ENCODE assay signal across 18 cellular contexts in genomic region chr20:37375227-37375626, GRCh38. TPM values are rescaled to one million over a fixed set of nuclear protein-coding genes. Genes with fewer than 3 reads are reported as not detected.
A peak's percentile ranks its signal among the peaks of the same experiment; 100 is the strongest.
DNase-seq lines count a peak whose midpoint lies in the region; ATAC-seq and TF ChIP-seq lines count a peak whose summit lies in the region.
"Had no signal": no experiment of that assay in that cellular context is flagged by ENCODE, and none has a peak within 500 bp of the region (broad histone marks: within the 10 kb centered on the region; RNA-seq: fewer than 3 reads in every experiment).

No MANE protein-coding gene starts in this region.

- H3K4me1 Mint-ChIP-seq in natural killer cell treated with Interleukin-12 subunit alpha and Interleukin-12 subunit beta and Interleukin-15 and Interleukin-18, amount 100 ng/mL, for 72 hours (ENCODE audit: low read depth in 2 of 2), result peaks cover 4 to 10% of the 10 kb centered on the region in 2 donors

- intact Hi-C loops in upper lobe of right lung (cut with DNase I), result no loop called here

- H3K4me3 ChIP-seq in upper lobe of right lung, result no peak overlapping the region
- H3K4me3 ChIP-seq: BLaER1 treated with 17β-estradiol and CSF1 and Interleukin-3, amounts not matched to agents 10 nM and 100 nM; K562; right atrium auricular region had no signal

- H3K27me3 ChIP-seq in upper lobe of right lung, result no peaks in the 10 kb centered on the region
- H3K27me3 ChIP-seq: BLaER1 treated with 17β-estradiol and CSF1 and Interleukin-3, amounts not matched to agents 10 nM and 100 nM; neutrophil; right atrium auricular region had no signal

- no peaks in the 10 kb centered on the region for H3K36me3 Mint-ChIP-seq in natural killer cell treated with Interleukin-12 subunit alpha and Interleukin-12 subunit beta and Interleukin-15 and Interleukin-18, amount 100 ng/mL, for 72 hours

- TF ChIP-seq CTCF in upper lobe of right lung (IDR thresholded peaks at IDR 0.05), result no peak

- H3K27ac ChIP-seq in upper lobe of right lung, result no peak overlapping the region
- H3K27ac ChIP-seq: BLaER1 treated with 17β-estradiol and CSF1 and Interleukin-3, amounts not matched to agents 10 nM and 100 nM; neutrophil; right atrium auricular region had no signal

- no peak overlapping the region for H3K4me3 Mint-ChIP-seq in natural killer cell treated with Interleukin-12 subunit alpha and Interleukin-12 subunit beta and Interleukin-15 and Interleukin-18, amount 100 ng/mL, for 72 hours
- H3K4me3 Mint-ChIP-seq: activated T-cell treated with anti-CD3 and anti-CD28 coated beads, Interleukin-2, amount 50 U/mL, for 24 hours had no signal

- peak; percentile 62 for ATAC-seq in GM19023 (IDR thresholded peaks at IDR 0.05; ENCODE audit: unreplicated experiment)
- peak; percentile 47 for ATAC-seq in HG02571 (IDR thresholded peaks at IDR 0.05; ENCODE audit: unreplicated experiment)
- ATAC-seq in upper lobe of right lung, result no peak
- ATAC-seq in natural killer cell treated with Interleukin-12 subunit alpha and Interleukin-12 subunit beta and Interleukin-15 and Interleukin-18, amount 100 ng/mL, for 72 hours, result no peak
- ATAC-seq: K562 had no signal

- DNase-seq in NAMALWA (ENCODE audit: low spot score), result peak; percentile 23
- DNase-seq in upper lobe of right lung, result peak; percentile 4
- DNase-seq in AG08395 (ENCODE audit: low spot score), result no peak
- no peak for DNase-seq in activated CD4-positive, CD25-positive, alpha-beta regulatory T cell treated with anti-CD3 and anti-CD28 coated beads, Interleukin-2, amount 50 U/mL, for 72 hours
- no peak for DNase-seq in natural killer cell treated with Interleukin-12 subunit alpha and Interleukin-12 subunit beta and Interleukin-15 and Interleukin-18, amount 100 ng/mL, for 72 hours (ENCODE audit: low spot score)
- DNase-seq: activated CD4-positive, alpha-beta T cell treated with anti-CD3 and anti-CD28 coated beads, Interleukin-2, amount 50 U/mL, for 1 hour; activated T-cell treated with anti-CD3 and anti-CD28 coated beads, Interleukin-2, amount 50 U/mL, for 24 hours; DMS 273 treated with DMSO at 0.1 percent for 48 hours; effector CD4-positive, alpha-beta T cell; midbrain; NCI-H1092; stimulated activated CD4-positive, alpha-beta T cell treated with anti-CD3 and anti-CD28 coated beads, Interleukin-1b, Interleukin-23, amount 100 ng/mL, for 48 hours had no signal

- H3K4me1 ChIP-seq in upper lobe of right lung, result no peaks in the 10 kb centered on the region
- H3K4me1 ChIP-seq: right atrium auricular region had no signal

- H3K27ac Mint-ChIP-seq in natural killer cell treated with Interleukin-12 subunit alpha and Interleukin-12 subunit beta and Interleukin-15 and Interleukin-18, amount 100 ng/mL, for 72 hours, result no peak overlapping the region
- H3K27ac Mint-ChIP-seq: activated T-cell treated with anti-CD3 and anti-CD28 coated beads, Interleukin-2, amount 50 U/mL, for 24 hours had no signal

- H3K27me3 Mint-ChIP-seq in natural killer cell treated with Interleukin-12 subunit alpha and Interleukin-12 subunit beta and Interleukin-15 and Interleukin-18, amount 100 ng/mL, for 72 hours, result no peaks in the 10 kb centered on the region
- H3K27me3 Mint-ChIP-seq: activated T-cell treated with anti-CD3 and anti-CD28 coated beads, Interleukin-2, amount 50 U/mL, for 24 hours had no signal

- H3K9me3 Mint-ChIP-seq in natural killer cell treated with Interleukin-12 subunit alpha and Interleukin-12 subunit beta and Interleukin-15 and Interleukin-18, amount 100 ng/mL, for 72 hours, result no peaks in the 10 kb centered on the region
- H3K9me3 Mint-ChIP-seq: activated T-cell treated with anti-CD3 and anti-CD28 coated beads, Interleukin-2, amount 50 U/mL, for 24 hours had no signal

- H3K36me3 ChIP-seq in upper lobe of right lung, result no peaks in the 10 kb centered on the region
- H3K36me3 ChIP-seq: neutrophil, right atrium auricular region had no signal

- no peaks in the 10 kb centered on the region for H3K9me3 ChIP-seq in upper lobe of right lung
- H3K9me3 ChIP-seq: BLaER1 treated with 17β-estradiol and CSF1 and Interleukin-3, amounts not matched to agents 10 nM and 100 nM; neutrophil; right atrium auricular region had no signal

RNA-seq across cellular contexts. Expression of gene SRC, which starts 29.3 kb away (rescaled TPM):
- 64.0 TPM for total RNA-seq in upper lobe of right lung
- total RNA-seq in natural killer cell treated with Interleukin-12 subunit alpha and Interleukin-12 subunit beta and Interleukin-15 and Interleukin-18, amount 100 ng/mL, for 72 hours, result 1 to 10 TPM; 6.8 to 8.6 TPM

Comparison
In these comparisons a context has a peak if more than half of its experiments do, and no peak if none do; other contexts are left out.
1. ATAC-seq: peak in GM19023 (single experiment) and HG02571 (single experiment); none in upper lobe of right lung (single experiment) and natural killer cell treated with Interleukin-12 subunit alpha and Interleukin-12 subunit beta and Interleukin-15 and Interleukin-18, amount 100 ng/mL, for 72 hours (0 of 2).
2. DNase-seq: peak in NAMALWA (single experiment) and upper lobe of right lung (single experiment); none in AG08395 (single experiment), activated CD4-positive, CD25-positive, alpha-beta regulatory T cell treated with anti-CD3 and anti-CD28 coated beads, Interleukin-2, amount 50 U/mL, for 72 hours (single experiment) and natural killer cell treated with Interleukin-12 subunit alpha and Interleukin-12 subunit beta and Interleukin-15 and Interleukin-18, amount 100 ng/mL, for 72 hours (single experiment).